Comparison of ENCODE assay signal across 21 cellular contexts in genomic region chr14:45650754-45651153, GRCh38.
DNase-seq lines count a peak whose midpoint lies in the region; ATAC-seq and TF ChIP-seq lines count a peak whose summit lies in the region.
"Had no signal": no experiment of that assay in that cellular context is flagged by ENCODE, and none has a peak within 500 bp of the region (broad histone marks: within the 10 kb centered on the region; RNA-seq: fewer than 3 reads in every experiment).

No MANE protein-coding gene starts in this region.

- TF ChIP-seq CTCF in LNCAP (IDR thresholded peaks at IDR 0.05) (peak; percentile 52), stomach (IDR thresholded peaks at IDR 0.05) (no peak)

- no peak overlapping the region for H3K4me3 ChIP-seq in stomach

- no peaks in the 10 kb centered on the region for H3K4me1 ChIP-seq in stomach
- H3K4me1 ChIP-seq: Caco-2 had no signal

- H3K36me3 ChIP-seq in stomach: no peaks in the 10 kb centered on the region

- H3K27me3 ChIP-seq in stomach: no peaks in the 10 kb centered on the region

- no peaks in the 10 kb centered on the region for H3K9me3 ChIP-seq in stomach
- H3K9me3 ChIP-seq: Caco-2 had no signal

- TF ChIP-seq EP300 in stomach (IDR thresholded peaks at IDR 0.05): no peak

- no peak for ATAC-seq in HG02610 (IDR thresholded peaks at IDR 0.05; ENCODE audit: unreplicated experiment)
- ATAC-seq: T-cell had no signal

- intact Hi-C loops in stomach (cut with DNase I; ENCODE audit: low total_unique reads): no loop called here

- WGBS in stomach, 5 donors: 70 to 82% (median 80%) methylated on average over 3 of the region's 3 CpGs

- in situ Hi-C loops in SK-MEL-5 (cut with HindIII; ENCODE audit: low pct_unique_long_range_greater_than_20kb, low sequenced_read_pairs): no loop called here

- peak; percentile 4 for DNase-seq in NCI-H748 (lab: John Stamatoyannopoulos, UW; ENCODE audit: unreplicated experiment)
- DNase-seq in NCI-H748 treated with DMSO at 0.1 percent for 48 hours (lab: John Stamatoyannopoulos, UW): no peak
- peak; percentile 33 for DNase-seq in SK-MEL-5 (ENCODE audit: low read depth, low spot score)
- no peak for DNase-seq in stomach
- DNase-seq in activated CD4-positive, alpha-beta T cell treated with anti-CD3 and anti-CD28 coated beads, Interleukin-2, amount 50 U/mL, for 48 hours: no peak
- no peak for DNase-seq in NAMALWA (ENCODE audit: low spot score)
- DNase-seq: Caco-2, DMS79 treated with DMSO at 0.1 percent for 48 hours, GF-D8, GOT3, Kasumi-1, NCI-H1048, NCI-H146, NCI-H2081 treated with DMSO at 0.1 percent for 48 hours, NCI-H2227 treated with DMSO at 0.1 percent for 48 hours, NCI-H524 treated with DMSO at 0.1 percent for 48 hours, SHP77 treated with DMSO at 0.1 percent for 48 hours, T-cell, T1000 had no signal

- no peak overlapping the region for H3K27ac ChIP-seq in stomach

- TF ChIP-seq POLR2A in stomach (IDR thresholded peaks at IDR 0.05): no peak

Comparison
In these comparisons a context has a peak if more than half of its experiments do, and no peak if none do; other contexts are left out.
1. DNase-seq: peak in NCI-H748 (single experiment) and SK-MEL-5 (single experiment); none in NCI-H748 treated with DMSO at 0.1 percent for 48 hours (single experiment), stomach (single experiment), activated CD4-positive, alpha-beta T cell treated with anti-CD3 and anti-CD28 coated beads, Interleukin-2, amount 50 U/mL, for 48 hours (0 of 2) and NAMALWA (single experiment).